In the genomic region with DNA sequence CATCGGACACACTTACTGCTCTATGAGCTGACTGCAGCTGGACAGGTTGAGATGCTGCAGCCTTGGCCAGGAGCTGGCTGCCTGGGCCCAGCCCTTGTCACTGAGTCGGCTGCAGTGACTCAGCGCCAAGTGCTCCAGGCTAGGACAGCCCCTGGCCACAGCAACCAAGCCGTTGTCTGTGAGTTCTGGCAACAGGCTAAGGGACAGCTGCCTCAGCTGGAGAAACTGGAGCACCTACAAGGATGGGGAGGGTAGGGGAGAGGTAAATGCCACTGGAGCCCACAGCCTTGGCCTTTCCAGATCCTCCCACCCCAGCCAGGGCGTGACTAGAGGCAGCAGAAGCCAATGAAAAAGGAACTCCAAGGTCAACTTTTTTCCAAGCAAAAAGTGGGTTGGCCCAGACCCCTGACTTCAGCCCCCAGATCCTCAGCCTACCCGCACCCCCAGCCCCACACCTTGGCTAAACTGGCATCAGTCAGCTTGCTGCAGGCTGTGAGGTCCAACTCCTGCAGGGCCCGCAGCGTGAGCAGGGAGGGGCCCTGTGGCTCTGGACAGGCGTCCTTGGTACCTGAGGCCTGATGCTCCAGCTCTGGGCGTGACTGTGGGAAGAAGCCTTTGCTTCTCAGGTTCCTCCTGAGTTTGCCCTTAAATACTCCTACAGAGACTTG, we compare ENCODE assay signal across 16 cellular contexts. TPM values are rescaled to one million over a fixed set of nuclear protein-coding genes. Genes with fewer than 3 reads are reported as not detected.
A peak's percentile ranks its signal among the peaks of the same experiment; 100 is the strongest.
DNase-seq lines count a peak whose midpoint lies in the region; ATAC-seq, FAIRE-seq and TF ChIP-seq lines count a peak whose summit lies in the region.
"Had no signal": no experiment of that assay in that cellular context is flagged by ENCODE, and none has a peak within 500 bp of the region (broad histone marks: within the 10 kb centered on the region; RNA-seq: fewer than 3 reads in every experiment).

No MANE protein-coding gene starts in this region.

- H4K20me1 ChIP-seq in GM12878 (ENCODE audit: control insufficient read depth, insufficient read depth): no peaks in the 10 kb centered on the region

- H3K9me3 ChIP-seq in GM12878 (replicated peaks; ENCODE audit: control insufficient read depth, insufficient read depth, low read length): no peaks in the 10 kb centered on the region
- no peaks in the 10 kb centered on the region for H3K9me3 ChIP-seq in mucosa of descending colon
- no peaks in the 10 kb centered on the region for H3K9me3 ChIP-seq in Caco-2
- H3K9me3 ChIP-seq: heart left ventricle had no signal

- H3K4me3 Mint-ChIP-seq in Caco-2 (ENCODE audit: unreplicated experiment): no peak overlapping the region

- BruUV-seq in GM12878 (replicated peaks; lab: Mats Ljungman, UMichigan) (no TSS peak), Caco-2 (replicated peaks; lab: Mats Ljungman, UMichigan) (no TSS peak)

- ATAC-seq in GM12878 (no peak), mucosa of descending colon (peak; percentile 35), GM18517 (IDR thresholded peaks at IDR 0.05; ENCODE audit: unreplicated experiment) (no peak), GM21526 (IDR thresholded peaks at IDR 0.05; ENCODE audit: low FRiP score, unreplicated experiment) (no peak)
- ATAC-seq: heart left ventricle had no signal

- 78% methylated on average over 10 of the region's 10 CpGs for WGBS in GM12878 (ENCODE audit: insufficient coverage, insufficient replicate concordance, low lambda C conversion rate, missing lambda C conversion rate)

- no peak overlapping the region for H3K9ac ChIP-seq in GM12878 (ENCODE audit: control insufficient read depth, insufficient read depth, low read length)

- no peak for FAIRE-seq in GM12878 (lab: Jason Lieb, UNC)

- H3K4me2 ChIP-seq in GM12878 (ENCODE audit: control insufficient read depth, insufficient read depth): no peak overlapping the region

- TF ChIP-seq POLR2A in GM12878 (IDR thresholded peaks at IDR 0.05; ENCODE audit: low read depth, low read length): peak; percentile 14; the same call in 1 of the 2 replicates

- CTCF ChIA-PET in GM12878 (lab: Yijun Ruan, JAX) (interaction anchor here (1.3 kb wide), 1 partner anchor 53 kb away, joined by 5 read pairs; no protein-coding TSS in a partner anchor), Caco-2 (lab: Charles Lee) (interaction anchor here (2.6 kb wide), 1 partner anchor 10 kb away, joined by 9 read pairs; a partner anchor contains a TSS)

- H3K27ac Mint-ChIP-seq in Caco-2 (ENCODE audit: unreplicated experiment): no peak overlapping the region

- H3K27ac ChIP-seq in GM12878 (ENCODE audit: control insufficient read depth, insufficient read depth): no peak overlapping the region
- H3K27ac ChIP-seq: heart left ventricle, VCaP had no signal

- no peaks in the 10 kb centered on the region for H3K79me2 ChIP-seq in GM12878 (ENCODE audit: control insufficient read depth, insufficient read depth, low read length)

- peaks cover 8% of the 10 kb centered on the region for H3K4me1 Mint-ChIP-seq in Caco-2 (ENCODE audit: low read depth, unreplicated experiment)

- intact Hi-C loops in GM12878 (cut with micrococcal nuclease; ENCODE audit: unreplicated experiment) (no loop called here), mucosa of descending colon (cut with DNase I, micrococcal nuclease) (no loop called here), Caco-2 (cut with micrococcal nuclease; ENCODE audit: unreplicated experiment) (no loop called here)

- no peak for TF ChIP-seq CTCF in GM12878 (IDR thresholded peaks at IDR 0.05 in 2 of 3, conservative IDR thresholded peaks at IDR 0.05 in 1 of 3; ENCODE audit: control insufficient read depth in 2 of 3, extremely low read depth in 1 of 3, insufficient read depth in 1 of 3, low read depth in 3 of 3, low read length in 3 of 3)
- no peak for TF ChIP-seq CTCF in mucosa of descending colon (IDR thresholded peaks at IDR 0.05)
- no peak for TF ChIP-seq CTCF in Caco-2 (IDR thresholded peaks at IDR 0.05; ENCODE audit: insufficient read depth in 1 of 2, low read depth in 1 of 2, low read length in 1 of 2, severe bottlenecking in 1 of 2, unreplicated experiment in 1 of 2)

- no peaks in the 10 kb centered on the region for H3K27me3 Mint-ChIP-seq in Caco-2 (ENCODE audit: insufficient read depth, unreplicated experiment)

- TF ChIP-seq RAD21 in GM12878 (IDR thresholded peaks at IDR 0.05; ENCODE audit: insufficient read depth, low read depth, low read length): no peak

- DNase-seq in EH (ENCODE audit: low read depth): peak; percentile 81
- peak; percentile 7 for DNase-seq in LoVo (ENCODE audit: low spot score)
- no peak for DNase-seq in GM12878 (ENCODE audit: low read depth, low spot score)
- DNase-seq in mucosa of descending colon: no peak
- DNase-seq in mesenteric fat pad (ENCODE audit: low spot score): no peak
- no peak for DNase-seq in Caco-2
- DNase-seq: amygdala; COR-L47; effector CD4-positive, alpha-beta T cell; midbrain; NCI-H2227 treated with DMSO at 0.1 percent for 48 hours; Right ventricle myocardium superior had no signal

- H3K4me3 ChIP-seq in GM12878 (no peak overlapping the region), mucosa of descending colon (no peak overlapping the region), Caco-2 (ENCODE audit: low read depth, low read length) (no peak overlapping the region)
- H3K4me3 ChIP-seq: heart left ventricle had no signal

- H3K4me1 ChIP-seq in GM12878 (ENCODE audit: control insufficient read depth, insufficient read depth, low read length) (no peaks in the 10 kb centered on the region), mucosa of descending colon (ENCODE audit: low read depth) (no peaks in the 10 kb centered on the region), Caco-2 (peaks cover 14% of the 10 kb centered on the region; the same call in 1 of the 2 replicates)

- H3K36me3 ChIP-seq in GM12878 (ENCODE audit: control insufficient read depth in 2 of 2, insufficient read depth in 2 of 2, low read length in 1 of 2) (peaks cover 0 to 7% of the 10 kb centered on the region in 2 experiments; a peak in 3 of 4 replicates), mucosa of descending colon (ENCODE audit: low read depth) (peaks cover 10% of the 10 kb centered on the region), Caco-2 (ENCODE audit: control insufficient read depth, insufficient read depth, low read length) (no peaks in the 10 kb centered on the region; the same call in 1 of the 2 replicates)

- no peak overlapping the region for H2AFZ ChIP-seq in GM12878 (ENCODE audit: control insufficient read depth, low read depth, low read length)

- H3K36me3 Mint-ChIP-seq in Caco-2 (ENCODE audit: insufficient read depth, unreplicated experiment): peaks cover 30% of the 10 kb centered on the region

- POLR2A ChIA-PET in GM12878 (lab: Charles Lee): interaction anchor here (0.6 to 1.0 kb wide), 2 partner anchors 10 to 15 kb away, joined by 3 read pairs; no protein-coding TSS in a partner anchor
- POLR2A ChIA-PET in Caco-2 (lab: Charles Lee): interaction anchor here (1.4 kb wide), 1 partner anchor 19 kb away, joined by 3 read pairs; a partner anchor contains a TSS

- RAD21 ChIA-PET in GM12878 (lab: Charles Lee; ENCODE audit: unreplicated experiment): interaction anchor here (1.0 kb wide), 1 partner anchor 70 kb away, joined by 3 read pairs; no protein-coding TSS in a partner anchor

- H3K27me3 ChIP-seq in GM12878 (replicated peaks in 1 of 2; ENCODE audit: control insufficient read depth in 2 of 2, insufficient read depth in 2 of 2, low read length in 1 of 2) (no peaks in the 10 kb centered on the region), Caco-2 (replicated peaks; ENCODE audit: control insufficient read depth, insufficient read depth, low read length) (no peaks in the 10 kb centered on the region)
- H3K27me3 ChIP-seq: heart left ventricle had no signal

- SMC1A ChIA-PET in GM12878 (lab: Charles Lee; ENCODE audit: uncharacterized antibody, unreplicated experiment): no interaction called here

- H3K9me3 Mint-ChIP-seq in Caco-2 (ENCODE audit: unreplicated experiment): no peaks in the 10 kb centered on the region

- in situ Hi-C loops in GM12878 (cut with MboI): no loop called here

- no peak for TF ChIP-seq EP300 in GM12878 (IDR thresholded peaks at IDR 0.05; ENCODE audit: borderline replicate concordance in 1 of 2, control insufficient read depth in 1 of 2, low read depth in 2 of 2, low read length in 2 of 2)

RNA-seq across cellular contexts. Expression of a gene that starts 9.1 kb away (rescaled TPM):
- total RNA-seq in GM12878 (2013; cell fraction: nucleolus; rRNA removed): 7.4 and 7.7 TPM in 2 replicates
- total RNA-seq in GM12878 (2014; rRNA removed) (2.9 and 3.3 TPM in 2 replicates), GM12878 (2014; rRNA removed; fragmentation: Illumina TruSeq; extraction: Trizol) (0.83 and 0.85 TPM in 2 replicates), GM12878 (2021) (4.7 TPM in 2 replicates), mucosa of descending colon (10 to 100 TPM; 25.4 to 68.0 (median 42.1) TPM), mesenteric fat pad (1.2 TPM), Caco-2 (2022) (27.8 and 28.7 TPM in 2 replicates)
- 0.55 TPM for polyA plus RNA-seq in GM12878 (2011; ENCODE audit: low read depth)
- polyA plus RNA-seq in GM12878 (2011; rRNA removed) (1.4 and 2.3 TPM in 2 replicates), GM12878 (2014; fragmentation: Illumina TruSeq; extraction: Trizol) (0.08 and 0.46 TPM in 2 replicates), GM12878 (2014; fragmentation: Nextera tagmentation; extraction: Ambion mirVana) (under 1 TPM in 1 of 2 experiments, not detected in 1; 0.05 TPM), GM12878 (2014; rRNA removed) (4.2 and 4.6 TPM in 2 replicates), GM12878 (2016; fragmentation: Nextera tagmentation; extraction: Ambion mirVana) (under 1 TPM; 0.64 to 0.96 TPM)
- 2.3 and 4.2 TPM in 2 replicates for polyA plus RNA-seq in GM12878 (2011; cell fraction: cytosol; rRNA removed)
- polyA plus RNA-seq in GM12878 (2011; cell fraction: nucleus; rRNA removed): 33.6 and 41.6 TPM in 2 replicates
- polyA plus RNA-seq in GM12878 (2012): 2.2 and 2.3 TPM in 2 replicates
- 0.44 and 1.9 TPM in 2 replicates for polyA minus RNA-seq in GM12878 (2011; rRNA and poly(A)+ RNA removed)
- 0.80 TPM in 1 of 2 replicates, not detected in the other for polyA minus RNA-seq in GM12878 (2011; cell fraction: cytosol; rRNA and poly(A)+ RNA removed)
- 4.0 and 7.6 TPM in 2 replicates for polyA minus RNA-seq in GM12878 (2011; cell fraction: nucleus; rRNA and poly(A)+ RNA removed)

RNA-seq across cellular contexts. Expression of a gene that starts 16.0 kb away (rescaled TPM):
- 90.6 and 96.1 TPM in 2 replicates for total RNA-seq in GM12878 (2013; cell fraction: nucleolus; rRNA removed)
- total RNA-seq in GM12878 (2014; rRNA removed): 105 and 116 TPM in 2 replicates
- total RNA-seq in GM12878 (2014; rRNA removed; fragmentation: Illumina TruSeq; extraction: Trizol): 68.2 and 72.6 TPM in 2 replicates
- total RNA-seq in GM12878 (2021): 96.7 and 108 TPM in 2 replicates
- 51.0 TPM for polyA plus RNA-seq in GM12878 (2011; ENCODE audit: low read depth)
- polyA plus RNA-seq in GM12878 (2011; rRNA removed): 42.7 and 75.6 TPM in 2 replicates
- 126 and 137 TPM in 2 replicates for polyA plus RNA-seq in GM12878 (2011; cell fraction: cytosol; rRNA removed)
- polyA plus RNA-seq in GM12878 (2011; cell fraction: nucleus; rRNA removed): 235 and 287 TPM in 2 replicates
- polyA plus RNA-seq in GM12878 (2012): 64.9 and 80.5 TPM in 2 replicates
- 38.3 and 88.0 TPM in 2 replicates for polyA plus RNA-seq in GM12878 (2014; fragmentation: Illumina TruSeq; extraction: Trizol)
- polyA plus RNA-seq in GM12878 (2014; fragmentation: Nextera tagmentation; extraction: Ambion mirVana): 10 to 100 TPM; 11.7 to 16.5 TPM
- polyA plus RNA-seq in GM12878 (2014; rRNA removed): 132 and 147 TPM in 2 replicates
- polyA plus RNA-seq in GM12878 (2016; fragmentation: Nextera tagmentation; extraction: Ambion mirVana): 100 to 1,000 TPM; 104 to 110 TPM
- polyA minus RNA-seq in GM12878 (2011; rRNA and poly(A)+ RNA removed): 75.3 and 103 TPM in 2 replicates
- 28.5 and 40.3 TPM in 2 replicates for polyA minus RNA-seq in GM12878 (2011; cell fraction: cytosol; rRNA and poly(A)+ RNA removed)
- 62.7 and 107 TPM in 2 replicates for polyA minus RNA-seq in GM12878 (2011; cell fraction: nucleus; rRNA and poly(A)+ RNA removed)
- 10 to 100 TPM; 70.5 to 77.4 (median 72.9) TPM for total RNA-seq in mucosa of descending colon
- total RNA-seq in mesenteric fat pad: 68.4 TPM
- total RNA-seq in Caco-2 (2022): 113 and 115 TPM in 2 replicates

RNA-seq across cellular contexts. Expression of a gene that starts 18.1 kb away (rescaled TPM):
- total RNA-seq in GM12878 (2013; cell fraction: nucleolus; rRNA removed): not detected in 2 replicates
- not detected in 2 replicates for total RNA-seq in GM12878 (2014; rRNA removed)
- total RNA-seq in GM12878 (2014; rRNA removed; fragmentation: Illumina TruSeq; extraction: Trizol): not detected in 2 replicates
- not detected in 2 replicates for total RNA-seq in GM12878 (2021)
- polyA plus RNA-seq in GM12878 (2011; ENCODE audit: low read depth): not detected
- not detected in 2 replicates for polyA plus RNA-seq in GM12878 (2011; rRNA removed)
- polyA plus RNA-seq in GM12878 (2011; cell fraction: cytosol; rRNA removed): 0.01 and 0.07 TPM in 2 replicates
- polyA plus RNA-seq in GM12878 (2011; cell fraction: nucleus; rRNA removed): 0.04 TPM in 1 of 2 replicates, not detected in the other
- not detected in 2 replicates for polyA plus RNA-seq in GM12878 (2012)
- polyA plus RNA-seq in GM12878 (2014; fragmentation: Illumina TruSeq; extraction: Trizol): not detected in 2 replicates
- polyA plus RNA-seq in GM12878 (2014; fragmentation: Nextera tagmentation; extraction: Ambion mirVana): not detected
- 0.03 TPM in 1 of 2 replicates, not detected in the other for polyA plus RNA-seq in GM12878 (2014; rRNA removed)
- under 1 TPM; 0.07 to 0.42 TPM for polyA plus RNA-seq in GM12878 (2016; fragmentation: Nextera tagmentation; extraction: Ambion mirVana)
- polyA minus RNA-seq in GM12878 (2011; rRNA and poly(A)+ RNA removed): not detected in 2 replicates
- not detected in 2 replicates for polyA minus RNA-seq in GM12878 (2011; cell fraction: cytosol; rRNA and poly(A)+ RNA removed)
- not detected in 2 replicates for polyA minus RNA-seq in GM12878 (2011; cell fraction: nucleus; rRNA and poly(A)+ RNA removed)
- total RNA-seq in mucosa of descending colon: 1 to 10 TPM; 2.6 to 6.8 (median 2.7) TPM
- 4.1 TPM for total RNA-seq in mesenteric fat pad
- total RNA-seq in Caco-2 (2022): 0.61 and 0.72 TPM in 2 replicates

RNA-seq across cellular contexts. Expression of a gene that starts 18.9 kb away (rescaled TPM):
- total RNA-seq in GM12878 (2013; cell fraction: nucleolus; rRNA removed): 22.6 and 25.6 TPM in 2 replicates
- total RNA-seq in GM12878 (2014; rRNA removed): 37.9 and 48.4 TPM in 2 replicates
- 34.1 and 35.0 TPM in 2 replicates for total RNA-seq in GM12878 (2014; rRNA removed; fragmentation: Illumina TruSeq; extraction: Trizol)
- 45.9 and 46.8 TPM in 2 replicates for total RNA-seq in GM12878 (2021)
- polyA plus RNA-seq in GM12878 (2011; ENCODE audit: low read depth): 30.4 TPM
- 27.8 and 39.4 TPM in 2 replicates for polyA plus RNA-seq in GM12878 (2011; rRNA removed)
- polyA plus RNA-seq in GM12878 (2011; cell fraction: cytosol; rRNA removed): 57.1 and 59.1 TPM in 2 replicates
- polyA plus RNA-seq in GM12878 (2011; cell fraction: nucleus; rRNA removed): 37.1 and 38.2 TPM in 2 replicates
- 48.9 and 50.2 TPM in 2 replicates for polyA plus RNA-seq in GM12878 (2012)
- 25.1 and 42.6 TPM in 2 replicates for polyA plus RNA-seq in GM12878 (2014; fragmentation: Illumina TruSeq; extraction: Trizol)
- 100 to 1,000 TPM; 169 to 244 TPM for polyA plus RNA-seq in GM12878 (2014; fragmentation: Nextera tagmentation; extraction: Ambion mirVana)
- polyA plus RNA-seq in GM12878 (2014; rRNA removed): 51.1 and 59.8 TPM in 2 replicates
- 100 to 1,000 TPM; 128 to 143 TPM for polyA plus RNA-seq in GM12878 (2016; fragmentation: Nextera tagmentation; extraction: Ambion mirVana)
- 26.0 and 46.0 TPM in 2 replicates for polyA minus RNA-seq in GM12878 (2011; rRNA and poly(A)+ RNA removed)
- polyA minus RNA-seq in GM12878 (2011; cell fraction: cytosol; rRNA and poly(A)+ RNA removed): 6.2 and 8.0 TPM in 2 replicates
- polyA minus RNA-seq in GM12878 (2011; cell fraction: nucleus; rRNA and poly(A)+ RNA removed): 17.3 and 30.6 TPM in 2 replicates
- 10 to 100 TPM; 30.8 to 39.6 (median 36.1) TPM for total RNA-seq in mucosa of descending colon
- 36.5 TPM for total RNA-seq in mesenteric fat pad
- total RNA-seq in Caco-2 (2022): 63.8 and 69.7 TPM in 2 replicates

RNA-seq across cellular contexts. Expression of a gene that starts 24.2 kb away (rescaled TPM):
- total RNA-seq in GM12878 (2013; cell fraction: nucleolus; rRNA removed): 43.8 and 52.6 TPM in 2 replicates
- total RNA-seq in GM12878 (2014; rRNA removed) (11.3 and 11.6 TPM in 2 replicates), GM12878 (2014; rRNA removed; fragmentation: Illumina TruSeq; extraction: Trizol) (7.0 and 7.8 TPM in 2 replicates), GM12878 (2021) (18.3 and 18.8 TPM in 2 replicates), mucosa of descending colon (10 to 100 TPM; 24.8 to 35.1 (median 29.2) TPM), mesenteric fat pad (14.5 TPM), Caco-2 (2022) (22.2 and 28.6 TPM in 2 replicates)
- polyA plus RNA-seq in GM12878 (2011; ENCODE audit: low read depth): 9.8 TPM
- polyA plus RNA-seq in GM12878 (2011; rRNA removed) (15.5 and 20.1 TPM in 2 replicates), GM12878 (2014; fragmentation: Illumina TruSeq; extraction: Trizol) (7.2 and 9.5 TPM in 2 replicates), GM12878 (2014; fragmentation: Nextera tagmentation; extraction: Ambion mirVana) (1 to 10 TPM; 2.8 to 6.6 TPM), GM12878 (2014; rRNA removed) (25.8 and 28.9 TPM in 2 replicates), GM12878 (2016; fragmentation: Nextera tagmentation; extraction: Ambion mirVana) (1 to 10 TPM; 5.6 to 7.6 TPM)
- 28.8 and 36.3 TPM in 2 replicates for polyA plus RNA-seq in GM12878 (2011; cell fraction: cytosol; rRNA removed)
- 244 and 246 TPM in 2 replicates for polyA plus RNA-seq in GM12878 (2011; cell fraction: nucleus; rRNA removed)
- polyA plus RNA-seq in GM12878 (2012): 22.5 and 23.5 TPM in 2 replicates
- polyA minus RNA-seq in GM12878 (2011; rRNA and poly(A)+ RNA removed): 9.6 and 23.4 TPM in 2 replicates
- polyA minus RNA-seq in GM12878 (2011; cell fraction: cytosol; rRNA and poly(A)+ RNA removed): 5.3 and 10.4 TPM in 2 replicates
- polyA minus RNA-seq in GM12878 (2011; cell fraction: nucleus; rRNA and poly(A)+ RNA removed): 33.2 and 41.7 TPM in 2 replicates

Comparison
In these comparisons a context has a peak if more than half of its experiments do, and no peak if none do; other contexts are left out.
1. DNase-seq: peak in EH (single experiment) and LoVo (single experiment); none in GM12878 (single experiment), mucosa of descending colon (0 of 3), mesenteric fat pad (single experiment) and Caco-2 (0 of 2).